8 cellular contexts compared by ENCODE assay signal in genomic region chr1:23916209-23917131, GRCh38. TPM values are rescaled to one million over a fixed set of nuclear protein-coding genes. Genes with fewer than 3 reads are reported as not detected.
DNase-seq lines count a peak whose midpoint lies in the region; ATAC-seq lines count a peak whose summit lies in the region.

No MANE protein-coding gene starts in this region.

- peaks cover 10 to 41% (median 30%) of the 10 kb centered on the region in 7 donors for H3K4me1 Mint-ChIP-seq in naive thymus-derived CD4-positive, alpha-beta T cell

- H3K4me3 ChIP-seq in naive thymus-derived CD4-positive, alpha-beta T cell (ENCODE audit: low read length): no peak overlapping the region

- CTCF ChIA-PET in naive thymus-derived CD4-positive, alpha-beta T cell (lab: Charles Lee): interaction anchor here (0.5 to 3.5 kb wide), 22 partner anchors 13 to 335 kb away, joined by 3 to 47 read pairs (median 4); partner anchors contain the start of gene PITHD1

- POLR2A ChIA-PET in naive thymus-derived CD4-positive, alpha-beta T cell (lab: Charles Lee): interaction anchor here (0.6 to 1.7 kb wide), 5 partner anchors 48 to 145 kb away, joined by 3 to 6 read pairs (median 5); partner anchors contain the start of gene HMGCL

- H3K4me1 ChIP-seq in naive thymus-derived CD4-positive, alpha-beta T cell (ENCODE audit: control insufficient read depth in 2 of 2, insufficient read depth in 2 of 2, low read length in 2 of 2): peaks cover 7 to 8% of the 10 kb centered on the region in 2 donors

- H3K36me3 Mint-ChIP-seq in naive thymus-derived CD4-positive, alpha-beta T cell: no peaks in the 10 kb centered on the region

- no peak overlapping the region for H3K4me3 Mint-ChIP-seq in naive thymus-derived CD4-positive, alpha-beta T cell

- H3K27ac Mint-ChIP-seq in naive thymus-derived CD4-positive, alpha-beta T cell: peak overlapping the region in 2 of 9 donors; percentile 64 to 72

- H3K9me3 Mint-ChIP-seq in naive thymus-derived CD4-positive, alpha-beta T cell: no peaks in the 10 kb centered on the region

- no peaks in the 10 kb centered on the region for H3K9me3 ChIP-seq in naive thymus-derived CD4-positive, alpha-beta T cell (ENCODE audit: control insufficient read depth in 2 of 3, low read length in 3 of 3)

- intact Hi-C loops in naive thymus-derived CD4-positive, alpha-beta T cell (cut with micrococcal nuclease): loop anchor here (1.0 to 2.0 kb wide), 5 partner anchors 48 to 280 kb away; partner anchors contain the start of gene FUCA1 (in 1 of the 2)

- no peak overlapping the region for H3K27ac ChIP-seq in naive thymus-derived CD4-positive, alpha-beta T cell (ENCODE audit: low read depth, low read length)
- H3K27ac ChIP-seq in substantia nigra (ENCODE audit: low read depth, low read length, poor library complexity, severe bottlenecking): no peak overlapping the region

- H3K27me3 Mint-ChIP-seq in naive thymus-derived CD4-positive, alpha-beta T cell: peaks cover 0 to 2% (median 0%) of the 10 kb centered on the region in 5 donors

- H3K27me3 ChIP-seq in naive thymus-derived CD4-positive, alpha-beta T cell (ENCODE audit: control insufficient read depth in 2 of 2, insufficient read depth in 2 of 2, low read length in 2 of 2): no peaks in the 10 kb centered on the region

- ATAC-seq in HG02970 (IDR thresholded peaks at IDR 0.05; ENCODE audit: low FRiP score, unreplicated experiment) (peak; percentile 42), esophagus mucosa (peak; percentile 78)
- peak; percentile 95 for ATAC-seq in naive thymus-derived CD4-positive, alpha-beta T cell

- no peaks in the 10 kb centered on the region for H3K36me3 ChIP-seq in naive thymus-derived CD4-positive, alpha-beta T cell (ENCODE audit: control insufficient read depth in 2 of 3, insufficient read depth in 3 of 3, low read length in 3 of 3)

- DNase-seq in NCI-H1417 (lab: John Stamatoyannopoulos, UW): peak in 2 of 3 experiments; percentile 47 to 51
- DNase-seq in NCI-H1417 treated with DMSO at 0.1 percent for 48 hours (lab: John Stamatoyannopoulos, UW): no peak
- DNase-seq in NCI-H460 (ENCODE audit: extremely low read depth, low read depth): peak; percentile 57
- DNase-seq in activated CD4-positive, alpha-beta T cell treated with anti-CD3 and anti-CD28 coated beads, Interleukin-2, amount 50 U/mL, for 48 hours: peak; percentile 48 to 60
- DNase-seq in naive thymus-derived CD4-positive, alpha-beta T cell: peak; percentile 24 to 66 (median 55)
- peak in 31 of 49 donors; percentile 2 to 50 (median 21) for DNase-seq in substantia nigra (lab: John Stamatoyannopoulos, UW)

RNA-seq across cellular contexts. Expression of gene CNR2, which starts 3.3 kb away (rescaled TPM):
- total RNA-seq in NCI-H460 (2014; rRNA removed; shearing (Covaris generic)): not detected in 2 replicates
- polyA plus RNA-seq in NCI-H460 (2014; cell fraction: nucleus; rRNA removed): not detected in 2 replicates
- total RNA-seq in esophagus mucosa: 0.12 TPM
- total RNA-seq in naive thymus-derived CD4-positive, alpha-beta T cell: 1 to 10 TPM in 1 of 5 experiments, under 1 TPM in 4; 0.05 to 2.8 (median 0.24) TPM
- under 1 TPM in 1 of 2 donors, not detected in 1; 0.17 TPM for polyA plus RNA-seq in naive thymus-derived CD4-positive, alpha-beta T cell

RNA-seq across cellular contexts. Expression of gene PNRC2, which starts 43.2 kb away (rescaled TPM):
- 74.6 and 84.0 TPM in 2 replicates for total RNA-seq in NCI-H460 (2014; rRNA removed; shearing (Covaris generic))
- 53.1 and 68.4 TPM in 2 replicates for polyA plus RNA-seq in NCI-H460 (2014; cell fraction: nucleus; rRNA removed)
- total RNA-seq in esophagus mucosa: 47.8 TPM
- total RNA-seq in naive thymus-derived CD4-positive, alpha-beta T cell: 100 to 1,000 TPM; 139 to 180 (median 161) TPM
- 100 to 1,000 TPM; 142 to 151 TPM for polyA plus RNA-seq in naive thymus-derived CD4-positive, alpha-beta T cell

RNA-seq across cellular contexts. Expression of gene FUCA1, which starts 48.4 kb away (rescaled TPM):
- total RNA-seq in NCI-H460 (2014; rRNA removed; shearing (Covaris generic)): 16.6 and 17.1 TPM in 2 replicates
- 16.1 and 22.7 TPM in 2 replicates for polyA plus RNA-seq in NCI-H460 (2014; cell fraction: nucleus; rRNA removed)
- total RNA-seq in esophagus mucosa: 7.7 TPM
- total RNA-seq in naive thymus-derived CD4-positive, alpha-beta T cell: 10 to 100 TPM in 3 of 5 experiments, 1 to 10 TPM in 2; 4.9 to 62.7 (median 16.3) TPM
- polyA plus RNA-seq in naive thymus-derived CD4-positive, alpha-beta T cell: 10 to 100 TPM; 11.5 to 18.2 TPM

Comparison
In these comparisons a context has a peak if more than half of its experiments do, and no peak if none do; other contexts are left out.
1. ATAC-seq: peak in every context shown above with its lines; median percentile 95 in naive thymus-derived CD4-positive, alpha-beta T cell; 78 in esophagus mucosa; 42 in HG02970.